ENCODE assay signal across 19 cellular contexts in genomic region chr16:31273676-31274075, GRCh38. TPM values are rescaled to one million over a fixed set of nuclear protein-coding genes. Genes with fewer than 3 reads are reported as not detected.
DNase-seq lines count a peak whose midpoint lies in the region; ATAC-seq, FAIRE-seq and TF ChIP-seq lines count a peak whose summit lies in the region.
"Had no signal": no experiment of that assay in that cellular context is flagged by ENCODE, and none has a peak within 500 bp of the region (broad histone marks: within the 10 kb centered on the region; RNA-seq: fewer than 3 reads in every experiment).

No MANE protein-coding gene starts in this region.

- H3F3A ChIP-seq in GM23248 (ENCODE audit: insufficient read depth): no peaks in the 10 kb centered on the region

- no peaks in the 10 kb centered on the region for H3K79me2 ChIP-seq in GM23248 (ENCODE audit: insufficient read depth)

- no peaks in the 10 kb centered on the region for H3K4me1 ChIP-seq in GM23248 (ENCODE audit: insufficient read depth)
- H3K4me1 ChIP-seq: body of pancreas had no signal

- H4K20me1 ChIP-seq in GM23248 (ENCODE audit: insufficient read depth): no peaks in the 10 kb centered on the region

- peak; percentile 34 for DNase-seq in AG08395 (ENCODE audit: low spot score)
- peak; percentile 31 for DNase-seq in GM23248
- peak; percentile 85 for DNase-seq in bronchial epithelial cell (ENCODE audit: low read depth)
- peak; percentile 61 to 68 for DNase-seq in lower leg skin (ENCODE audit: low spot score in 2 of 2)
- no peak for DNase-seq in activated T-cell treated with anti-CD3 and anti-CD28 coated beads, Interleukin-2, amount 50 U/mL, for 48 hours
- no peak for DNase-seq in left lobe of liver (ENCODE audit: low spot score)
- DNase-seq in NCI-H1930 (lab: John Stamatoyannopoulos, UW): no peak
- DNase-seq: activated T-cell treated with anti-CD3 and anti-CD28 coated beads, Interleukin-2, amount 50 U/mL, for 4 hours; body of pancreas; CD4-positive, alpha-beta memory T cell; dermis blood vessel endothelial cell; islet precursor cell; midbrain; NCI-H82; retina had no signal

- H3K4me3 ChIP-seq in GM23248: no peak overlapping the region
- H3K4me3 ChIP-seq in bronchial epithelial cell (ENCODE audit: low read depth, low read length): no peak overlapping the region
- no peak overlapping the region for H3K4me3 ChIP-seq in lower leg skin (ENCODE audit: low read depth, poor library complexity, severe bottlenecking)
- H3K4me3 ChIP-seq: body of pancreas had no signal

- TF ChIP-seq CTCF in bronchial epithelial cell (IDR thresholded peaks at IDR 0.05; ENCODE audit: insufficient read depth, low read length, severe bottlenecking) (no peak), lower leg skin (IDR thresholded peaks at IDR 0.05) (no peak)

- no peaks in the 10 kb centered on the region for H3K9me3 ChIP-seq in GM23248 (ENCODE audit: low read depth)
- H3K9me3 ChIP-seq: body of pancreas had no signal

- no peak overlapping the region for H3K27ac ChIP-seq in GM23248
- H3K27ac ChIP-seq: body of pancreas had no signal

- H3K4me2 ChIP-seq in GM23248 (ENCODE audit: unreplicated experiment): no peak overlapping the region

- no peaks in the 10 kb centered on the region for H3K9me2 ChIP-seq in GM23248 (ENCODE audit: insufficient read depth)

- H3K9ac ChIP-seq in GM23248: no peak overlapping the region

- FAIRE-seq in bronchial epithelial cell (lab: Jason Lieb, UNC): no peak
- FAIRE-seq: RCC 7860, urothelium cell line had no signal

- ATAC-seq in left lobe of liver (no peak), HG02840 (IDR thresholded peaks at IDR 0.05; ENCODE audit: low FRiP score, unreplicated experiment) (no peak)
- ATAC-seq: activated T-cell treated with anti-CD3 and anti-CD28 coated beads, Interleukin-2, amount 50 U/mL, for 4 hours; body of pancreas had no signal

- in situ Hi-C loops in GM23248 (cut with MboI): no loop called here

- no peak for TF ChIP-seq POLR2A in lower leg skin (IDR thresholded peaks at IDR 0.05)

- H3K27me3 ChIP-seq in GM23248 (replicated peaks; ENCODE audit: insufficient read depth): peaks cover 6% of the 10 kb centered on the region; the same call in 1 of the 2 replicates
- peaks cover under 1% of the 10 kb centered on the region for H3K27me3 ChIP-seq in bronchial epithelial cell (ENCODE audit: control insufficient read depth, insufficient read depth, low read length)
- H3K27me3 ChIP-seq: body of pancreas had no signal

- intact Hi-C loops in lower leg skin (cut with DNase I; ENCODE audit: low total_unique reads): no loop called here

- WGBS in GM23248 (ENCODE audit: low coverage in 1 of 2, low lambda C conversion rate in 2 of 2, missing lambda C conversion rate in 2 of 2), 2 experiments: 33 to 40% methylated on average over 3 of the region's 3 CpGs
- WGBS in lower leg skin, 2 donors: 28 to 60% methylated on average over 3 of the region's 3 CpGs

- no peak overlapping the region for H2AFZ ChIP-seq in GM23248

- H3K36me3 ChIP-seq in GM23248 (ENCODE audit: low read depth): no peaks in the 10 kb centered on the region
- no peaks in the 10 kb centered on the region for H3K36me3 ChIP-seq in bronchial epithelial cell (ENCODE audit: control insufficient read depth, insufficient read depth, low read length)

RNA-seq across cellular contexts. Expression of gene ITGAM, which starts 13.9 kb away (rescaled TPM):
- total RNA-seq in GM23248 (2014; rRNA removed; shearing (Covaris generic)): not detected in 2 replicates
- polyA plus RNA-seq in GM23248 (2016; fragmentation: Nextera tagmentation; extraction: Ambion mirVana): not detected in 2 replicates
- total RNA-seq in bronchial epithelial cell: 0.13 TPM in 1 of 2 replicates, not detected in the other
- total RNA-seq in lower leg skin: 1 to 10 TPM; 1.5 to 7.7 (median 4.1) TPM
- total RNA-seq in left lobe of liver: 4.3 TPM
- total RNA-seq: fibroblast of lung had no signal

RNA-seq across cellular contexts. Expression of gene PYDC1, which starts 56.7 kb away (rescaled TPM):
- total RNA-seq in GM23248 (2014; rRNA removed; shearing (Covaris generic)): not detected in 2 replicates
- polyA plus RNA-seq in GM23248 (2016; fragmentation: Nextera tagmentation; extraction: Ambion mirVana): not detected in 2 replicates
- total RNA-seq in bronchial epithelial cell (not detected in 2 replicates), lower leg skin (10 to 100 TPM in 3 of 4 donors, 1 to 10 TPM in 1; 4.8 to 17.5 (median 12.9) TPM), left lobe of liver (not detected)
- total RNA-seq: activated T-cell treated with anti-CD3 and anti-CD28 coated beads, Interleukin-2, amount 50 U/mL, for 4 hours; body of pancreas; CD4-positive, alpha-beta memory T cell; dermis blood vessel endothelial cell; fibroblast of lung had no signal
- polyA plus RNA-seq: CD4-positive, alpha-beta memory T cell; fibroblast of lung had no signal

RNA-seq across cellular contexts. Expression of gene TRIM72, which starts 59.8 kb away (rescaled TPM):
- total RNA-seq in GM23248 (2014; rRNA removed; shearing (Covaris generic)): not detected in 2 replicates
- not detected in 2 replicates for polyA plus RNA-seq in GM23248 (2016; fragmentation: Nextera tagmentation; extraction: Ambion mirVana)
- under 0.01 TPM in 1 of 2 replicates, not detected in the other for total RNA-seq in bronchial epithelial cell
- under 1 TPM in 1 of 4 donors, not detected in 3; 0.19 TPM for total RNA-seq in lower leg skin
- not detected for total RNA-seq in left lobe of liver
- total RNA-seq: activated T-cell treated with anti-CD3 and anti-CD28 coated beads, Interleukin-2, amount 50 U/mL, for 4 hours; body of pancreas; CD4-positive, alpha-beta memory T cell; dermis blood vessel endothelial cell; fibroblast of lung had no signal
- polyA plus RNA-seq: CD4-positive, alpha-beta memory T cell; fibroblast of lung had no signal

Comparison
In these comparisons a context has a peak if more than half of its experiments do, and no peak if none do; other contexts are left out.
1. DNase-seq: peak in AG08395 (single experiment), GM23248 (single experiment), bronchial epithelial cell (single experiment) and lower leg skin (2 of 2); none in activated T-cell treated with anti-CD3 and anti-CD28 coated beads, Interleukin-2, amount 50 U/mL, for 48 hours (0 of 2), left lobe of liver (single experiment) and NCI-H1930 (0 of 2).